Comparison of ENCODE assay signal across 24 cellular contexts in the genomic region with DNA sequence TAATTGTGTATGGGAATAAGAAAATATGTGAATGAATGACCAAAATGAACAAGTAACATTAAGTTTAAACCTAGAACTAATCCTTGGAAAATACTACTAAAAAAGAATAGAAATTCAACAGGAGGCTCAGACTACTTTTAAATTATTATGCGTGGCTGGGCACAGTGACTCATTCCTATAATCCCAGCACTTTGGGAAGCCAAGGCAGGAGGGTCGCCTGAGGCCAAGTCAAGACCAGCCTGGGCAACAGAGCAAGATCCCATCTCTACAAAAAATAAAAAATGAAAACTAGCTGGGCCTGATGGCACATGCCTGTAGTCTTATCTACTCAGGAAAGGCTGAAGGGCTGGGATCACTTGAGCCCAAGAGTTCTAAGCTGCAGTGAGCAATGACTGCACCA.
"Had no signal": no experiment of that assay in that cellular context is flagged by ENCODE, and none has a peak within 500 bp of the region (broad histone marks: within the 10 kb centered on the region; RNA-seq: fewer than 3 reads in every experiment).

No MANE protein-coding gene starts in this region.

- H3K4me1 Mint-ChIP-seq: endodermal cell, neural crest cell had no signal

- H3K4me1 ChIP-seq: gastrocnemius medialis, lower lobe of right lung, parathyroid adenoma, prostate gland, right atrium auricular region, sigmoid colon, thyroid gland had no signal

- H3K9me3 Mint-ChIP-seq: endodermal cell; natural killer cell; neural crest cell; stimulated activated effector memory CD8-positive, alpha-beta T cell treated with anti-CD3 and anti-CD28 coated beads, Interleukin-12 subunit alpha, Interleukin-12 subunit beta, amount 100 ng/mL, for 72 hours; type B pancreatic cell had no signal

- DNase-seq: cortex of kidney; effector CD4-positive, alpha-beta T cell; endodermal cell; foreskin fibroblast; gastrocnemius medialis; head of caudate nucleus; left ventricle myocardium superior; lower lobe of right lung; natural killer cell; sigmoid colon; stimulated activated CD4-positive, alpha-beta T cell treated with anti-CD3 and anti-CD28 coated beads, Interleukin-2, amount 100 ng/mL, for 24 hours; stimulated activated CD4-positive, alpha-beta T cell treated with anti-CD3 and anti-CD28 coated beads, Interleukin-4, amount 100 ng/mL, for 24 hours; stimulated activated naive CD4-positive, alpha-beta T cell treated with Interleukin-2 at 50 U/mL for 16 hours; stomach; thyroid gland had no signal

- H3K36me3 Mint-ChIP-seq: natural killer cell had no signal

- H3K27ac ChIP-seq: epithelial cell of prostate, gastrocnemius medialis, lower lobe of right lung, parathyroid adenoma, prostate gland, right atrium auricular region, sigmoid colon, stomach, thyroid gland had no signal

- H3K9ac ChIP-seq: parathyroid adenoma had no signal

- FAIRE-seq: keratinocyte had no signal

- ATAC-seq: esophagus mucosa; gastrocnemius medialis; left ventricle myocardium superior; lower lobe of right lung; natural killer cell; stimulated activated effector memory CD8-positive, alpha-beta T cell treated with anti-CD3 and anti-CD28 coated beads, Interleukin-12 subunit alpha, Interleukin-12 subunit beta, amount 100 ng/mL, for 72 hours had no signal

- H3K79me2 ChIP-seq: parathyroid adenoma had no signal

- H3K4me3 ChIP-seq: gastrocnemius medialis, lower lobe of right lung, prostate gland, right atrium auricular region, sigmoid colon, stomach, thyroid gland had no signal

- H3K9me3 ChIP-seq: gastrocnemius medialis, lower lobe of right lung, prostate gland, right atrium auricular region, sigmoid colon, stomach, thyroid gland had no signal

- H3K27me3 ChIP-seq: gastrocnemius medialis, right atrium auricular region, sigmoid colon, stomach, thyroid gland had no signal

- H3K27me3 Mint-ChIP-seq: type B pancreatic cell had no signal

- H3K4me3 Mint-ChIP-seq: endodermal cell; natural killer cell; neural crest cell; stimulated activated effector memory CD8-positive, alpha-beta T cell treated with anti-CD3 and anti-CD28 coated beads, Interleukin-12 subunit alpha, Interleukin-12 subunit beta, amount 100 ng/mL, for 72 hours; type B pancreatic cell had no signal

- H3K36me3 ChIP-seq: prostate gland had no signal

- H3K27ac Mint-ChIP-seq: endodermal cell; natural killer cell; stimulated activated effector memory CD8-positive, alpha-beta T cell treated with anti-CD3 and anti-CD28 coated beads, Interleukin-12 subunit alpha, Interleukin-12 subunit beta, amount 100 ng/mL, for 72 hours; type B pancreatic cell had no signal

- H2AFZ ChIP-seq: parathyroid adenoma had no signal
